Comparison of ENCODE assay signal across 8 cellular contexts in genomic region chr3:117407317-117407716, GRCh38.
A peak's percentile ranks its signal among the peaks of the same experiment; 100 is the strongest.
DNase-seq lines count a peak whose midpoint lies in the region; TF ChIP-seq lines count a peak whose summit lies in the region.

No MANE protein-coding gene starts in this region.

- H3K4me1 ChIP-seq in spleen (no peaks in the 10 kb centered on the region), stomach (no peaks in the 10 kb centered on the region)

- intact Hi-C loops in spleen (cut with DNase I; ENCODE audit: low total_unique reads) (no loop called here), stomach (cut with DNase I; ENCODE audit: low total_unique reads) (no loop called here)

- no peak for TF ChIP-seq POLR2A in spleen (IDR thresholded peaks at IDR 0.05)
- no peak for TF ChIP-seq POLR2A in stomach (IDR thresholded peaks at IDR 0.05)

- H3K36me3 ChIP-seq in H7 (replicated peaks; ENCODE audit: control insufficient read depth, insufficient read depth, low read length) (no peaks in the 10 kb centered on the region), spleen (no peaks in the 10 kb centered on the region), stomach (no peaks in the 10 kb centered on the region)

- H3K27me3 ChIP-seq in H7 (ENCODE audit: control insufficient read depth, insufficient read depth, low read length) (no peaks in the 10 kb centered on the region), spleen (replicated peaks in 1 of 7) (no peaks in the 10 kb centered on the region), stomach (no peaks in the 10 kb centered on the region)

- TF ChIP-seq CTCF in spleen (IDR thresholded peaks at IDR 0.05 in 8 of 11, conservative IDR thresholded peaks at IDR 0.05 in 3 of 11) (no peak), stomach (IDR thresholded peaks at IDR 0.05) (peak in 2 of 7 experiments; percentile 14 to 29)

- peak; percentile 7 for DNase-seq in GDM1 (lab: John Stamatoyannopoulos, UW)
- peak; percentile 7 for DNase-seq in H7
- DNase-seq in NCI-H1694 (lab: John Stamatoyannopoulos, UW): peak; percentile 42
- DNase-seq in glomerular visceral epithelial cell (ENCODE audit: extremely low spot score): peak; percentile 23
- DNase-seq in MV-4-11 (lab: John Stamatoyannopoulos, UW): no peak
- DNase-seq in spleen: no peak
- DNase-seq in activated effector memory CD4-positive, alpha-beta T cell treated with Interleukin-2 at 50 U/mL for 16 hours: no peak
- DNase-seq in stomach: no peak

- no peak for TF ChIP-seq EP300 in stomach (IDR thresholded peaks at IDR 0.05)

- H3K27ac ChIP-seq in spleen: no peak overlapping the region
- H3K27ac ChIP-seq in stomach: no peak overlapping the region

- H3K4me3 ChIP-seq in H7 (ENCODE audit: insufficient read depth, low read depth, low read length): no peak overlapping the region
- no peak overlapping the region for H3K4me3 ChIP-seq in spleen
- no peak overlapping the region for H3K4me3 ChIP-seq in stomach

- H3K9me3 ChIP-seq in spleen: no peaks in the 10 kb centered on the region
- no peaks in the 10 kb centered on the region for H3K9me3 ChIP-seq in stomach

Comparison
In these comparisons a context has a peak if more than half of its experiments do, and no peak if none do; other contexts are left out.
1. DNase-seq: peak in GDM1 (single experiment), H7 (single experiment), NCI-H1694 (single experiment) and glomerular visceral epithelial cell (single experiment); none in MV-4-11 (single experiment), spleen (single experiment), activated effector memory CD4-positive, alpha-beta T cell treated with Interleukin-2 at 50 U/mL for 16 hours (single experiment) and stomach (single experiment).